ENCODE assay signal across 35 cellular contexts in the genomic region with DNA sequence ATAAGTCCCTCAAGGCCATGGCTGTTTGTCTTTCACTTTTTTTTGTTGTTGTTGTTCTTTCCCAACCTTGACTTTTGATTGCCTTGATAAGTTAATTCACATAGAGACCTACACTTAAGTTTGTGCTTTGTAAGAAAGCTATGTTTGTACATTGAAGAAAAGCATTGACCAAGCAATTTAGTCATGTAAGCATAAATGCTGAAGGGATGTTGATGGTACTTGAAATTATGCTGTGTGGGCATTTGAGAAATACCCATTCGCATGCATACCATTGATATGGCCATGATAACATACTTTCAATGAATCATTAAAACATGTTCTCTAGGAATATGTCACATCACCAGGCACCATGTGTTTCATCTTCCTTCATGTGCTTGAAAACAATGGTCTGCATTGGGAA.
"Had no signal": no experiment of that assay in that cellular context is flagged by ENCODE, and none has a peak within 500 bp of the region (broad histone marks: within the 10 kb centered on the region; RNA-seq: fewer than 3 reads in every experiment).

No MANE protein-coding gene starts in this region.

- DNase-seq: Karpas-422, Kasumi-1, MG63, MM.1S, MV-4-11, NCI-H1048, NCI-H1092, NCI-H1092 treated with DMSO at 0.1 percent for 48 hours, NCI-H1105, NCI-H1105 treated with DMSO at 0.1 percent for 48 hours, NCI-H1417, NCI-H1417 treated with DMSO at 0.1 percent for 48 hours, NCI-H1436, NCI-H1436 treated with DMSO at 0.1 percent for 48 hours, NCI-H146, NCI-H1694, NCI-H1694 treated with DMSO at 0.1 percent for 48 hours, NCI-H187, NCI-H187 treated with DMSO at 0.1 percent for 48 hours, NCI-H1930, NCI-H2029, NCI-H2029 treated with DMSO at 0.1 percent for 48 hours, NCI-H2081, NCI-H2081 treated with DMSO at 0.1 percent for 48 hours, NCI-H2107, NCI-H2171, NCI-H2171 treated with DMSO at 0.1 percent for 48 hours, NCI-H2227 treated with DMSO at 0.1 percent for 48 hours, NCI-H226, NCI-H345, NCI-H446, NCI-H446 treated with DMSO at 0.1 percent for 48 hours, NCI-H510A, NCI-H510A treated with DMSO at 0.1 percent for 48 hours, NCI-H524 had no signal

- H3K4me3 ChIP-seq: MG63 had no signal

- H3K27me3 ChIP-seq: MG63 had no signal

- H3K9me3 ChIP-seq: MG63 had no signal

- H3K36me3 ChIP-seq: MG63 had no signal
